Comparison of ENCODE assay signal across 18 cellular contexts in the genomic region with DNA sequence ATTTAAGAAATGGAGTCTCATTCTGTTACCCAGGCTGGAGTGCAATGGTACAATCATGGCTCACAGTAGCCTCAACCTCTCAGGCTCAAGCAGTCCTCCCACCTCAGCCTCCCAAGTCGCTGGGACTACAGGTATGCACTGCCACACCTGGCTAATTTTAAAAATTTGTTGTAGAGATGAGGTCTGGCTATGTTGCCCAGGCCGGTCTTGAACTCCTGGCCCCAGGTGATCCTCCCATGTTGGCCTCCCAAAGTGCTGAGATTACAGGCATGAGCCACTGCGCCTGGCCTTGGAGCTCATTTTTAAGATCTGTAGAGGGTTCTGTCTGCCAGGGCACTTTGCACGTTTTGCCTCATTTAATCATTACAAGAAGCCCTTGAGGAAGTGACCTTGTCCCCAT. TPM values are rescaled to one million over a fixed set of nuclear protein-coding genes. Genes with fewer than 3 reads are reported as not detected.
"Had no signal": no experiment of that assay in that cellular context is flagged by ENCODE, and none has a peak within 500 bp of the region (broad histone marks: within the 10 kb centered on the region; RNA-seq: fewer than 3 reads in every experiment).

No MANE protein-coding gene starts in this region.

- H3K36me3 ChIP-seq: cardiac muscle cell, neutrophil, transverse colon, vagina had no signal

- DNase-seq: activated CD4-positive, alpha-beta T cell treated with anti-CD3 and anti-CD28 coated beads for 48 hours; activated CD8-positive, alpha-beta memory T cell treated with anti-CD3 and anti-CD28 coated beads, Interleukin-2, amount 50 U/mL, for 48 hours; activated naive CD4-positive, alpha-beta T cell treated with anti-CD3 and anti-CD28 coated beads, Interleukin-2, amount 10 ng/mL, durations not matched to agents 7 days and 5 days; islet precursor cell; natural killer cell; retina; stimulated activated CD4-positive, alpha-beta T cell treated with anti-CD3 and anti-CD28 coated beads, Interleukin-2, amount 100 ng/mL, for 48 hours; stimulated activated naive CD4-positive, alpha-beta T cell; transverse colon had no signal

- H3K4me1 ChIP-seq: vagina had no signal

- H3K9me3 ChIP-seq: neutrophil, transverse colon, vagina had no signal

- ATAC-seq: left lobe of liver, natural killer cell, WTC11 had no signal

- H3K27ac ChIP-seq: cardiac muscle cell, neutrophil, parathyroid adenoma, transverse colon, vagina had no signal

- H3K36me3 Mint-ChIP-seq: natural killer cell, WTC11 had no signal

- H3K4me1 Mint-ChIP-seq: natural killer cell, WTC11 had no signal

- H3K27ac Mint-ChIP-seq: activated naive CD4-positive, alpha-beta T cell treated with anti-CD3 and anti-CD28 coated beads, Interleukin-2, amount 10 ng/mL, durations not matched to agents 7 days and 5 days; natural killer cell; WTC11 had no signal

- H3K9me3 Mint-ChIP-seq: activated naive CD4-positive, alpha-beta T cell treated with anti-CD3 and anti-CD28 coated beads, Interleukin-2, amount 10 ng/mL, durations not matched to agents 7 days and 5 days; natural killer cell; WTC11 had no signal

- FAIRE-seq: endometrium, TTC549 had no signal

- H3K27me3 ChIP-seq: cardiac muscle cell, neutrophil, transverse colon, vagina had no signal

- H3K4me3 ChIP-seq: cardiac muscle cell, transverse colon, vagina had no signal

- H3K4me3 Mint-ChIP-seq: activated naive CD4-positive, alpha-beta T cell treated with anti-CD3 and anti-CD28 coated beads, Interleukin-2, amount 10 ng/mL, durations not matched to agents 7 days and 5 days; natural killer cell; WTC11 had no signal

- H3K27me3 Mint-ChIP-seq: activated naive CD4-positive, alpha-beta T cell treated with anti-CD3 and anti-CD28 coated beads, Interleukin-2, amount 10 ng/mL, durations not matched to agents 7 days and 5 days had no signal

RNA-seq across cellular contexts. Expression of gene ZC3H12D, which starts 17.5 kb away (rescaled TPM):
- total RNA-seq: lung microvascular endothelial cell had no signal
